ENCODE assay signal across 14 cellular contexts in the genomic region with DNA sequence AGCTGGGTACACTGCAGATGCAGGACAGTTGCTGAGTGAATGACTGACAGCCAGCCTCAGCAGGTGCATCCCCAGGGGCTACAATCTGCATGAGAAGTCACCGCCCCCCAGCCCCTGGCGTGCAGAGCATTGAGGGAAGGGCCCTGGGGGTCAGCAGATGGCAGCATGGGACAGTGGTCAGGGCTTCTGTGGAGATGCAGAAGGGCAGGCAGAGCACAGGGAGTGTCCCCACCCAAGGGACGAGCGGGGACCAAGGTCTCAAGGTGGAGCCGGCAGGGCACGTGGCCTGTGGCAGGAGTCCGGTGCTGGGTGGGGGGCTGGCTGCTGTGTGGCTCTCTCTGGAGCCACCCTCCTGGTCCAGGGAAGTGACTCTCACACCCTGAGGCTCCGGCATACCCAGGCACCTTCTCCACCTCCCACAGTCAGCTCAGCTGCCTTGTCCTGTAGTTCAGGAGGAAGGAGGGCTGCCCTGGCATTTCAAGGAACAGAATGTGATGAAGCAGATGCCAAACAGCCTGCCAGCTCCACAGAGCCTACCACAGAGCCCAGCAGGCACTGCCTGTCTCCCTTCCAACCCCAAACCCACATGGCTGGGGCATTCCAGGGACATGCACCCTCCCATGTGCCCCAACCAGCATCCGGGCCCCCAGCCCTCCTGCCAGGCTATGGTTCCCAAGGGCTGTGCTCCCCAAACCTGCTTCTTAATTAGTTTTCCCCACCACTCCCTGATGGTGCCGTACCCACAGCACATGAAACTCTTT.
A peak's percentile ranks its signal among the peaks of the same experiment; 100 is the strongest.
DNase-seq lines count a peak whose midpoint lies in the region; ATAC-seq and TF ChIP-seq lines count a peak whose summit lies in the region.
"Had no signal": no experiment of that assay in that cellular context is flagged by ENCODE, and none has a peak within 500 bp of the region (broad histone marks: within the 10 kb centered on the region; RNA-seq: fewer than 3 reads in every experiment).

No MANE protein-coding gene starts in this region.

- DNase-seq in DMS 273 (lab: John Stamatoyannopoulos, UW; ENCODE audit: unreplicated experiment): peak; percentile 56
- no peak for DNase-seq in DMS 273 treated with DMSO at 0.1 percent for 48 hours (lab: John Stamatoyannopoulos, UW)
- DNase-seq in GM20000 (ENCODE audit: low spot score): no peak
- peak; percentile 23 for DNase-seq in WERI-Rb-1
- peak; percentile 50 for DNase-seq in myocyte (ENCODE audit: low read depth)
- no peak for DNase-seq in GF-D8 (lab: John Stamatoyannopoulos, UW)
- DNase-seq in CD1c-positive myeloid dendritic cell (ENCODE audit: extremely low spot score): no peak
- DNase-seq: activated T-cell treated with anti-CD3 and anti-CD28 coated beads, Interleukin-2, amount 50 U/mL, for 1 hour; HCEC 1CT; pancreas; thyroid gland had no signal

- no peaks in the 10 kb centered on the region for H3K36me3 ChIP-seq in WERI-Rb-1
- H3K36me3 ChIP-seq: pancreas, thyroid gland had no signal

- TF ChIP-seq CTCF in GM20000 (IDR thresholded peaks at IDR 0.05; ENCODE audit: extremely low read depth, missing control alignments) (peak; percentile 18), WERI-Rb-1 (IDR thresholded peaks at IDR 0.05; ENCODE audit: low read depth, low read length) (peak; percentile 53)

- no peak overlapping the region for H3K4me3 ChIP-seq in WERI-Rb-1 (ENCODE audit: low read depth, low read length)
- H3K4me3 ChIP-seq: pancreas, thyroid gland had no signal

- no peak overlapping the region for H3K27ac ChIP-seq in WERI-Rb-1
- H3K27ac ChIP-seq: 22Rv1, pancreas, thyroid gland had no signal

- peaks cover 3% of the 10 kb centered on the region for H3K9me3 ChIP-seq in WERI-Rb-1 (ENCODE audit: severe bottlenecking)
- H3K9me3 ChIP-seq: pancreas, thyroid gland had no signal

- H3K27me3 ChIP-seq in WERI-Rb-1 (ENCODE audit: insufficient read depth, low read depth, severe bottlenecking): no peaks in the 10 kb centered on the region
- H3K27me3 ChIP-seq: pancreas, thyroid gland had no signal

- ATAC-seq in GM21737 (IDR thresholded peaks at IDR 0.05; ENCODE audit: unreplicated experiment): no peak
- ATAC-seq: activated CD4-positive, CD25-positive, alpha-beta regulatory T cell treated with anti-CD3 and anti-CD28 coated beads, Interleukin-2, amount 50 U/mL, for 24 hours had no signal

Comparison
In these comparisons a context has a peak if more than half of its experiments do, and no peak if none do; other contexts are left out.
1. DNase-seq: peak in DMS 273 (single experiment), WERI-Rb-1 (single experiment) and myocyte (single experiment); none in DMS 273 treated with DMSO at 0.1 percent for 48 hours (single experiment), GM20000 (single experiment), GF-D8 (single experiment) and CD1c-positive myeloid dendritic cell (single experiment).